Comparison of ENCODE assay signal across 1 cellular context in genomic region chr9:92564982-92565381, GRCh38.
TF ChIP-seq lines count a peak whose summit lies in the region.

No MANE protein-coding gene starts in this region.

TF ChIP-seq in SK-N-SH treated with all-trans-retinoic acid at 6 μM for 48 hours, 23 proteins besides CTCF, POLR2A, EP300 and RAD21 (continued from another document):
- no peak for TF ChIP-seq TSHZ2 (CRISPR knock-in tag; IDR thresholded peaks at IDR 0.05)
- no peak for TF ChIP-seq ESRRG (CRISPR knock-in tag; IDR thresholded peaks at IDR 0.05)
